In genomic region chr12:45189766-45190403, GRCh38 we compare ENCODE assay signal across 1 cellular context.
TF ChIP-seq lines count a peak whose summit lies in the region.

No MANE protein-coding gene starts in this region.

TF ChIP-seq in K562, 482 proteins besides CTCF, POLR2A, EP300 and RAD21:
- TF ChIP-seq ZNF512 (tag; IDR thresholded peaks at IDR 0.05) (peak; percentile 53; the same call in 1 of the 2 replicates), PCBP2 (IDR thresholded peaks at IDR 0.05; ENCODE audit: low read depth, low read length, poor library complexity, severe bottlenecking) (peak; percentile 83), HNRNPK (IDR thresholded peaks at IDR 0.05; ENCODE audit: low read depth, low read length, poor library complexity, severe bottlenecking) (peak; percentile 83), THAP12 (CRISPR knock-in tag; IDR thresholded peaks at IDR 0.05) (no peak)
